In the genomic region with DNA sequence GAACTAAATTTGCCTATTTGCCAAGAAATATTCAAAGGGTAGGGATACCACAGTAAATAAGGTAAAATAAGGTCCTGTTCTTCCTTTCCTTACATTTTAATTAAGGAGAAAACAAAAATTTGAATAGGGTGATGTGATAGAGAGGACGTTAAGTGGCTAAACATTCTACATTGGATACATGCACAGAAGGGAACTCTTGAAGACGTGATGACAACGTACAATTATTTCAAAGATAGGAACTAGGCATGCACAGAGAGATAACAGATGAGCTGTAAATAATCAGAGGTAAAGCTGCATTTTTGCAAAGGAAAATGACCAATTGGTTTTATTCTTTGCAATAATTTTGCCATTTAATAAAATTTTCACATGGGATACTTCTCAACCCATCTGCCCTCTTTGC, we compare ENCODE assay signal across 35 cellular contexts.
"Had no signal": no experiment of that assay in that cellular context is flagged by ENCODE, and none has a peak within 500 bp of the region (broad histone marks: within the 10 kb centered on the region; RNA-seq: fewer than 3 reads in every experiment).

No MANE protein-coding gene starts in this region.

- DNase-seq: Karpas-422, Kasumi-1, MG63, MM.1S, MV-4-11, NCI-H1048, NCI-H1092, NCI-H1092 treated with DMSO at 0.1 percent for 48 hours, NCI-H1105, NCI-H1105 treated with DMSO at 0.1 percent for 48 hours, NCI-H1417, NCI-H1417 treated with DMSO at 0.1 percent for 48 hours, NCI-H1436, NCI-H1436 treated with DMSO at 0.1 percent for 48 hours, NCI-H146, NCI-H1694, NCI-H1694 treated with DMSO at 0.1 percent for 48 hours, NCI-H187, NCI-H187 treated with DMSO at 0.1 percent for 48 hours, NCI-H1930, NCI-H2029, NCI-H2029 treated with DMSO at 0.1 percent for 48 hours, NCI-H2081, NCI-H2081 treated with DMSO at 0.1 percent for 48 hours, NCI-H2107, NCI-H2171, NCI-H2171 treated with DMSO at 0.1 percent for 48 hours, NCI-H2227 treated with DMSO at 0.1 percent for 48 hours, NCI-H226, NCI-H345, NCI-H446, NCI-H446 treated with DMSO at 0.1 percent for 48 hours, NCI-H510A, NCI-H510A treated with DMSO at 0.1 percent for 48 hours, NCI-H524 had no signal

- H3K4me3 ChIP-seq: MG63 had no signal

- H3K27me3 ChIP-seq: MG63 had no signal

- H3K9me3 ChIP-seq: MG63 had no signal
